In the genomic region with DNA sequence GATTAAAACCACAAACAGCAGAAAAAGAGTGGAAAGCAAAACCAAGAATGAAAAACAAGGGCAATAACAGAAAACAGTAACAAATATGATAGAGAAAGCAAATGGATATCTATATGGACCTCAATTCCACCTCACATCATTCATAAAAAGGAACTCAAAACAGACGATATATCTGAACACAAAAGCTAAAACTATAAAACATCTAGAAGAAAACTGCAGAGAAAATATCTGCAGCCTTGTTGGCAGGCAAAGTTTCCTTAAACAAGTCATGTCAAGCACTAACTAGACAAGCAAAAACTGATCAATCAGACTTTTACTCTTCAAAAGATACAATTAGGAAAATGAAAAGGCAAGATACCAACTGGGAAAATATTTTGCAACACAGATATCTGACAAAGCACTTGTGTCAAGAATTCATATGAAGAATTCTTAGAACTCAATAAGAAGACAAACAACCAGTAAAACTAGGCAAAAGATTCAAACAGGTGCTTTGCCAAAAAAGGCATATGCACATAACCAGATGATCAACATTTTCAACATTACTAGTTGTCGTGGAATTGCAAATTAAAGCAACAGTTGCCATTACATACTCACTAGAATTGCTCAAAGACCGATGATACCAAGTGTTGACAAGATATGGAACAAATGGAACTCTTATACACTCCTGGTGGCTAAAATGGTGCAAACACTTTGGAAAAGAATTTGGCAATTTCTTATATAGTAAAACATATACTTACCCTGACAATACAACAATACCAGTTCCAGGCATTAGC, we compare ENCODE assay signal across 16 cellular contexts.
"Had no signal": no experiment of that assay in that cellular context is flagged by ENCODE, and none has a peak within 500 bp of the region (broad histone marks: within the 10 kb centered on the region; RNA-seq: fewer than 3 reads in every experiment).

No MANE protein-coding gene starts in this region.

- H3K9me3 Mint-ChIP-seq: naive B cell had no signal

- H3K36me3 ChIP-seq: gastrocnemius medialis, heart right ventricle had no signal

- H3K27me3 ChIP-seq: dorsolateral prefrontal cortex, gastrocnemius medialis, heart right ventricle had no signal

- H3K36me3 Mint-ChIP-seq: naive B cell had no signal

- H3K27ac ChIP-seq: dorsolateral prefrontal cortex, gastrocnemius medialis, heart right ventricle had no signal

- ATAC-seq: esophagus mucosa, gastrocnemius medialis, heart right ventricle, right cardiac atrium had no signal

- DNase-seq: cortex of kidney; dorsolateral prefrontal cortex; effector CD8-positive, alpha-beta T cell; gastrocnemius medialis; heart right ventricle; hypothalamus; kidney glomerular epithelial cell; mesendoderm; naive B cell; nephron progenitor cell; right cardiac atrium; stimulated activated CD4-positive, alpha-beta T cell treated with anti-CD3 and anti-CD28 coated beads, Interleukin-2, amount 100 ng/mL, for 48 hours; stimulated activated naive CD4-positive, alpha-beta T cell treated with Interleukin-2 at 50 U/mL for 16 hours had no signal

- H3K4me3 Mint-ChIP-seq: naive B cell, nephron progenitor cell had no signal

- H3K9me3 ChIP-seq: gastrocnemius medialis had no signal

- FAIRE-seq: endometrium had no signal

- H3K27ac Mint-ChIP-seq: nephron progenitor cell had no signal

- H3K4me3 ChIP-seq: dorsolateral prefrontal cortex, gastrocnemius medialis, heart right ventricle, smooth muscle cell had no signal
